Comparison of ENCODE assay signal across 18 cellular contexts in genomic region chr2:3430740-3431490, GRCh38. TPM values are rescaled to one million over a fixed set of nuclear protein-coding genes. Genes with fewer than 3 reads are reported as not detected.
DNase-seq lines count a peak whose midpoint lies in the region; ATAC-seq and TF ChIP-seq lines count a peak whose summit lies in the region.
"Had no signal": no experiment of that assay in that cellular context is flagged by ENCODE, and none has a peak within 500 bp of the region (broad histone marks: within the 10 kb centered on the region; RNA-seq: fewer than 3 reads in every experiment).

No MANE protein-coding gene starts in this region.

- no peak for TF ChIP-seq RAD21 in HCT116 (IDR thresholded peaks at IDR 0.05; ENCODE audit: low read depth)

- BruUV-seq in HCT116 (replicated peaks; lab: Mats Ljungman, UMichigan) = no TSS peak

- H3K27ac ChIP-seq in HCT116 (ENCODE audit: low read depth, low read length) (no peak overlapping the region), RWPE1 (peak overlapping the region; percentile 10; the same call in 1 of the 2 replicates), thyroid gland (no peak overlapping the region), MM.1S (ENCODE audit: low read length) (no peak overlapping the region)

- H3K4me3 ChIP-seq in HCT116 (replicated peaks in 1 of 2; ENCODE audit: low read depth in 1 of 2, low read length in 2 of 2) (no peak overlapping the region), fibroblast of the aortic adventitia (ENCODE audit: low read depth, low read length) (no peak overlapping the region), thyroid gland (replicated peaks in 1 of 3) (no peak overlapping the region), MM.1S (ENCODE audit: low read length) (no peak overlapping the region)
- H3K4me3 ChIP-seq: MG63 had no signal

- H2AFZ ChIP-seq in HCT116 (ENCODE audit: low read depth, low read length, poor library complexity, severe bottlenecking) (no peak overlapping the region), MM.1S (ENCODE audit: low read length) (no peak overlapping the region)

- TF ChIP-seq POLR2A in HCT116 (IDR thresholded peaks at IDR 0.05; ENCODE audit: borderline replicate concordance, extremely low read depth, insufficient read depth, insufficient read length) (no peak), thyroid gland (IDR thresholded peaks at IDR 0.05) (no peak)

- H3K9me2 ChIP-seq in HCT116 (ENCODE audit: insufficient read depth) (no peaks in the 10 kb centered on the region), MM.1S (replicated peaks; ENCODE audit: insufficient read depth, low read length) (no peaks in the 10 kb centered on the region)

- RAD21 ChIA-PET in HCT116 (lab: Charles Lee; ENCODE audit: low non-redundant PET in 1 of 2, low total read pairs in 2 of 2, uncharacterized antibody in 2 of 2, unreplicated experiment in 2 of 2) = no interaction called here

- no peaks in the 10 kb centered on the region for H3K4me1 Mint-ChIP-seq in osteocyte (ENCODE audit: unreplicated experiment)

- no peaks in the 10 kb centered on the region for H3K9me3 ChIP-seq in HCT116 (ENCODE audit: control insufficient read depth in 1 of 2, insufficient read depth in 1 of 2, low read depth in 1 of 2, low read length in 2 of 2)
- no peaks in the 10 kb centered on the region for H3K9me3 ChIP-seq in thyroid gland
- H3K9me3 ChIP-seq in MM.1S (replicated peaks; ENCODE audit: insufficient read depth, low read length) = no peaks in the 10 kb centered on the region
- H3K9me3 ChIP-seq: MG63 had no signal

- H3K9ac ChIP-seq in HCT116 (ENCODE audit: low read length) = no peak overlapping the region
- no peak overlapping the region for H3K9ac ChIP-seq in MM.1S (ENCODE audit: low read length)

- H3K4me2 ChIP-seq in HCT116 (ENCODE audit: low read length) = no peak overlapping the region
- no peak overlapping the region for H3K4me2 ChIP-seq in MM.1S (ENCODE audit: low read depth, low read length)

- CTCF ChIA-PET in HCT116 (lab: Charles Lee) = no interaction called here
- CTCF ChIA-PET in RWPE1 (lab: Yijun Ruan, JAX) = no interaction called here

- H3K4me1 ChIP-seq in HCT116 (ENCODE audit: control insufficient read depth in 1 of 2, insufficient read depth in 2 of 2, low read length in 2 of 2) (no peaks in the 10 kb centered on the region), thyroid gland (peaks cover 8 to 9% of the 10 kb centered on the region in 2 donors), MM.1S (ENCODE audit: low read length) (peaks cover 20% of the 10 kb centered on the region)

- H3K27me3 ChIP-seq in HCT116 (ENCODE audit: insufficient read depth, low read length) = no peaks in the 10 kb centered on the region
- no peaks in the 10 kb centered on the region for H3K27me3 ChIP-seq in thyroid gland
- no peaks in the 10 kb centered on the region for H3K27me3 ChIP-seq in MM.1S (replicated peaks; ENCODE audit: insufficient read depth, low read length)
- H3K27me3 ChIP-seq: MG63 had no signal

- H3K27ac Mint-ChIP-seq in osteocyte (ENCODE audit: unreplicated experiment) = no peak overlapping the region

- ATAC-seq in HCT116 = peak; percentile 34; the same call in 1 of the 2 replicates

- H4K20me1 ChIP-seq in HCT116 (ENCODE audit: insufficient read depth) (no peaks in the 10 kb centered on the region), MM.1S (ENCODE audit: insufficient read depth, low read length) (no peaks in the 10 kb centered on the region)

- TF ChIP-seq CTCF in HCT116 (IDR thresholded peaks at IDR 0.05 in 2 of 3, conservative IDR thresholded peaks at IDR 0.05 in 1 of 3; ENCODE audit: borderline replicate concordance in 1 of 3, insufficient read depth in 1 of 3, low read depth in 2 of 3, low read length in 2 of 3) = no peak
- TF ChIP-seq CTCF in RWPE1 (conservative IDR thresholded peaks at IDR 0.05; ENCODE audit: low read depth) = no peak
- TF ChIP-seq CTCF in fibroblast of the aortic adventitia (IDR thresholded peaks at IDR 0.05; ENCODE audit: insufficient read depth, low read length) = no peak
- no peak for TF ChIP-seq CTCF in osteocyte (IDR thresholded peaks at IDR 0.05)
- TF ChIP-seq CTCF in thyroid gland (IDR thresholded peaks at IDR 0.05) = no peak
- TF ChIP-seq CTCF in MM.1S (IDR thresholded peaks at IDR 0.05; ENCODE audit: low read length) = no peak

- no peaks in the 10 kb centered on the region for H3K9me3 Mint-ChIP-seq in osteocyte (ENCODE audit: unreplicated experiment)
- H3K9me3 Mint-ChIP-seq: CD14-positive monocyte had no signal

- H3F3A ChIP-seq in MM.1S (ENCODE audit: insufficient read depth, low read length) = peaks cover 24% of the 10 kb centered on the region

- peaks cover 29% of the 10 kb centered on the region for H3K36me3 Mint-ChIP-seq in osteocyte (ENCODE audit: unreplicated experiment)

- no peak overlapping the region for H3K4me3 Mint-ChIP-seq in osteocyte (ENCODE audit: unreplicated experiment)
- H3K4me3 Mint-ChIP-seq: CD14-positive monocyte had no signal

- H3K36me3 ChIP-seq in HCT116 (ENCODE audit: control insufficient read depth in 1 of 2, insufficient read depth in 2 of 2, low read length in 2 of 2) (peaks cover 0 to 5% of the 10 kb centered on the region in 2 experiments; a peak in 2 of 4 replicates), thyroid gland (peaks cover 12 to 19% of the 10 kb centered on the region in 2 donors), MM.1S (replicated peaks; ENCODE audit: insufficient read depth, low read length) (no peaks in the 10 kb centered on the region)

- no peaks in the 10 kb centered on the region for H3K79me2 ChIP-seq in HCT116 (ENCODE audit: insufficient read depth, low read length)
- H3K79me2 ChIP-seq in MM.1S (ENCODE audit: low read length) = no peaks in the 10 kb centered on the region

- H3K27me3 Mint-ChIP-seq in osteocyte (ENCODE audit: unreplicated experiment) = no peaks in the 10 kb centered on the region

- no peak for DNase-seq in HCT116 (ENCODE audit: low read depth, low spot score)
- no peak for DNase-seq in RWPE1 (ENCODE audit: low spot score)
- DNase-seq in fibroblast of the aortic adventitia (ENCODE audit: low read depth) = peak; percentile 11
- peak; percentile 78 for DNase-seq in osteocyte (ENCODE audit: extremely low spot score, unreplicated experiment)
- no peak for DNase-seq in NOMO-1 treated with DMSO at 0.1 percent for 48 hours (lab: John Stamatoyannopoulos, UW; ENCODE audit: unreplicated experiment)
- no peak for DNase-seq in thyroid gland
- no peak for DNase-seq in MM.1S
- DNase-seq: ACHN, DMS 273 treated with DMSO at 0.1 percent for 48 hours, Kasumi-1, MG63, NCI-H1092, NCI-H1436 treated with DMSO at 0.1 percent for 48 hours, NCI-H2029, NCI-H2171 treated with DMSO at 0.1 percent for 48 hours, NCI-H446 treated with DMSO at 0.1 percent for 48 hours, SHP77 treated with DMSO at 0.1 percent for 48 hours had no signal

- intact Hi-C loops in HCT116 (cut with micrococcal nuclease) = no loop called here
- intact Hi-C loops in thyroid gland (cut with DNase I) = no loop called here

- POLR2A ChIA-PET in HCT116 (lab: Charles Lee) = no interaction called here
- POLR2A ChIA-PET in RWPE1 (lab: Yijun Ruan, JAX; ENCODE audit: low non-redundant PET) = no interaction called here

- 88 to 89% methylated on average over 17 to 20 of the region's 20 CpGs for WGBS in thyroid gland, 2 donors

TF ChIP-seq in HCT116, 20 proteins besides CTCF, POLR2A, EP300 and RAD21:
- TF ChIP-seq ZFX (IDR thresholded peaks at IDR 0.05) = no peak

RNA-seq across cellular contexts. Expression of gene TRAPPC12, which starts 51.4 kb away (rescaled TPM):
- total RNA-seq in HCT116 (2021; ENCODE audit: unreplicated experiment) (47.4 TPM), fibroblast of the aortic adventitia (ENCODE audit: low replicate concordance) (42.7 and 62.7 TPM in 2 replicates), osteocyte (89.2 and 89.7 TPM in 2 replicates), thyroid gland (100 to 1,000 TPM in 2 of 4 donors, 10 to 100 TPM in 2; 93.0 to 198 (median 108) TPM)
- 36.4 and 45.1 TPM in 2 replicates for polyA plus RNA-seq in HCT116 (2012)

RNA-seq across cellular contexts. Expression of gene EIPR1, which starts 53.3 kb away (rescaled TPM):
- 36.9 TPM for total RNA-seq in HCT116 (2021; ENCODE audit: unreplicated experiment)
- 37.5 and 40.2 TPM in 2 replicates for polyA plus RNA-seq in HCT116 (2012)
- 23.3 and 36.1 TPM in 2 replicates for total RNA-seq in fibroblast of the aortic adventitia (ENCODE audit: low replicate concordance)
- 19.0 and 19.9 TPM in 2 replicates for total RNA-seq in osteocyte
- 10 to 100 TPM; 26.1 to 51.6 (median 40.0) TPM for total RNA-seq in thyroid gland

Comparison
In these comparisons a context has a peak if more than half of its experiments do, and no peak if none do; other contexts are left out.
1. DNase-seq: peak in fibroblast of the aortic adventitia (single experiment) and osteocyte (single experiment); none in HCT116 (single experiment), RWPE1 (single experiment), NOMO-1 treated with DMSO at 0.1 percent for 48 hours (single experiment), thyroid gland (0 of 2) and MM.1S (single experiment).